In genomic region chr7:32025381-32026075, GRCh38 we compare ENCODE assay signal across 16 cellular contexts. TPM values are rescaled to one million over a fixed set of nuclear protein-coding genes. Genes with fewer than 3 reads are reported as not detected.
DNase-seq lines count a peak whose midpoint lies in the region; ATAC-seq and TF ChIP-seq lines count a peak whose summit lies in the region.
"Had no signal": no experiment of that assay in that cellular context is flagged by ENCODE, and none has a peak within 500 bp of the region (broad histone marks: within the 10 kb centered on the region; RNA-seq: fewer than 3 reads in every experiment).

No MANE protein-coding gene starts in this region.

- no peaks in the 10 kb centered on the region for H3K27me3 ChIP-seq in right atrium auricular region

- H3K9me3 ChIP-seq in right atrium auricular region = no peaks in the 10 kb centered on the region

- H3K36me3 ChIP-seq in right atrium auricular region = no peaks in the 10 kb centered on the region

- no peak for TF ChIP-seq CTCF in right atrium auricular region (IDR thresholded peaks at IDR 0.05)

- H3K4me3 ChIP-seq in right atrium auricular region = no peak overlapping the region
- H3K4me3 ChIP-seq: GM23248, SK-N-MC had no signal

- ATAC-seq in left ventricle myocardium superior (peak; percentile 16), GM21717 (IDR thresholded peaks at IDR 0.05; ENCODE audit: unreplicated experiment) (no peak), HG02623 (IDR thresholded peaks at IDR 0.05; ENCODE audit: unreplicated experiment) (no peak)
- ATAC-seq: Right ventricle myocardium inferior had no signal

- H3K27ac ChIP-seq in right atrium auricular region = no peak overlapping the region
- H3K27ac ChIP-seq: GM23248, SK-N-MC had no signal

- peaks cover 0 to 5% of the 10 kb centered on the region in 2 donors for H3K4me1 ChIP-seq in right atrium auricular region

- DNase-seq in left ventricle myocardium superior (no peak), right atrium auricular region (ENCODE audit: low spot score) (no peak), NCI-H82 (lab: John Stamatoyannopoulos, UW) (peak; percentile 81), left kidney (ENCODE audit: low read depth, low spot score) (peak; percentile 22), OCI-M1 (lab: John Stamatoyannopoulos, UW) (no peak)
- DNase-seq: DMS79 treated with DMSO at 0.1 percent for 48 hours; GM23248; HCEC 1CT; IMR-90; NCI-H1417; NCI-H1930; NK-92 treated with Interleukin-12 subunit alpha and Interleukin-12 subunit beta, amount 100 ng/mL, for 24 hours had no signal

- intact Hi-C loops in left ventricle myocardium superior (cut with micrococcal nuclease) = no loop called here

RNA-seq across cellular contexts. Expression of gene PDE1C, which starts 44.7 kb away (rescaled TPM):
- total RNA-seq in left ventricle myocardium superior (192 TPM), right atrium auricular region (10 to 100 TPM; 35.7 to 47.8 TPM)

Comparison
In these comparisons a context has a peak if more than half of its experiments do, and no peak if none do; other contexts are left out.
1. DNase-seq: peak in NCI-H82 (single experiment) and left kidney (single experiment); none in left ventricle myocardium superior (single experiment), right atrium auricular region (single experiment) and OCI-M1 (single experiment).